Comparison of ENCODE assay signal across 10 cellular contexts in the genomic region with DNA sequence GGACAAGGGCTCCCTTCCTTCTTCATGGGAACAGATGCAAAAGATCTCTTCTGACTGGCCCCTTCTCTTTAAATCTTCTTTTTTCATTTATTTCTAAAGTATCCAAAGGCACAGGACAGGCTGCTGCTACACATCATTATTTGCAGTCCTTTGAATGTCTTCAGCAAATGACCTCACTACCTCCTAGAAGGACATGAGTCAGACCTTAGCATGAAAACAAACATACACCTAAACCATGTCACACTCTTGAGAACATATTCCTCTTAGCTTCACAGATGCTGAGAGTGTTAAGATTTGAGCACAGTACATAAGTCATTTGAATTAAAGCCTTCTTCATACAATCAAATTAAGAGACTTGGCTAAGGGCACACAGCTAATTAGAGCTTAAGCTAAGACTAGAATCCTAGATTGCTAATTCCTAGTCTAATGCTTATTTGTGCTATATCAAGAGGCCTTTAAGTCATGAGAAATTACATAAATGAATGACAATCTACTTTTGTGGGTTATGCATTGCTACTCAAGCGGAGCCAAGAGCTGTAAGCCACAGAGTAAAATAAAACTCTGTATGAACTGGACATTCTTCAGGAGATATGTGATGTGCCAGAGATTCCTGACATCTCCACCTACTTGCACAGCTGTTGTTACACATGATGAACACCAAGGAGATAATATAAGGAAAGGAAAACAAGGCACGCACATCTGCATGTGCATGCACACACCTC.
DNase-seq lines count a peak whose midpoint lies in the region; ATAC-seq, FAIRE-seq and TF ChIP-seq lines count a peak whose summit lies in the region.
"Had no signal": no experiment of that assay in that cellular context is flagged by ENCODE, and none has a peak within 500 bp of the region (broad histone marks: within the 10 kb centered on the region; RNA-seq: fewer than 3 reads in every experiment).

No MANE protein-coding gene starts in this region.

- H3K9me2 ChIP-seq in OCI-LY7 (ENCODE audit: insufficient read depth, low read length) (no peaks in the 10 kb centered on the region), GM23338 (ENCODE audit: insufficient read depth) (no peaks in the 10 kb centered on the region)

- DNase-seq in GM18507 (ENCODE audit: extremely low spot score, insufficient read length, low read depth), result no peak
- peak; percentile 80 for DNase-seq in HCEC 1CT
- DNase-seq in OCI-LY7 (ENCODE audit: low spot score), result peak; percentile 57
- no peak for DNase-seq in naive B cell
- DNase-seq in GM23338 (ENCODE audit: low spot score), result no peak
- DNase-seq in prostate gland (ENCODE audit: low spot score), result no peak
- no peak for DNase-seq in NCI-H2227 (lab: John Stamatoyannopoulos, UW; ENCODE audit: unreplicated experiment)
- no peak for DNase-seq in iPS-NIHi7 (ENCODE audit: extremely low spot score)
- DNase-seq: NCI-H1436 treated with DMSO at 0.1 percent for 48 hours, upper lobe of left lung had no signal

- H3K9me3 Mint-ChIP-seq in naive B cell (peaks cover 0 to 2% (median 0%) of the 10 kb centered on the region in 7 donors), GM23338 (no peaks in the 10 kb centered on the region)

- WGBS in prostate gland, result 94% methylated on average over 2 of the region's 2 CpGs

- no peaks in the 10 kb centered on the region for H4K20me1 ChIP-seq in OCI-LY7 (ENCODE audit: insufficient read depth, low read length)
- H4K20me1 ChIP-seq in GM23338 (replicated peaks; ENCODE audit: insufficient read depth), result no peaks in the 10 kb centered on the region

- no peak for TF ChIP-seq CTCF in OCI-LY7 (conservative IDR thresholded peaks at IDR 0.05; ENCODE audit: low read length)
- no peak for TF ChIP-seq CTCF in GM23338 (conservative IDR thresholded peaks at IDR 0.05; ENCODE audit: low read depth in 2 of 2)
- no peak for TF ChIP-seq CTCF in prostate gland (IDR thresholded peaks at IDR 0.05)

- H3K4me1 Mint-ChIP-seq in naive B cell, result peaks cover 16 to 30% (median 30%) of the 10 kb centered on the region in 3 donors
- no peaks in the 10 kb centered on the region for H3K4me1 Mint-ChIP-seq in GM23338

- H3K9me3 ChIP-seq in OCI-LY7 (ENCODE audit: low read length) (no peaks in the 10 kb centered on the region), prostate gland (no peaks in the 10 kb centered on the region)
- H3K9me3 ChIP-seq: upper lobe of left lung had no signal

- H3K4me1 ChIP-seq in OCI-LY7 (ENCODE audit: insufficient read depth, low read length, poor library complexity, severe bottlenecking) (peaks cover 21% of the 10 kb centered on the region), GM23338 (ENCODE audit: insufficient read depth) (no peaks in the 10 kb centered on the region), prostate gland (replicated peaks) (no peaks in the 10 kb centered on the region)

- peak overlapping the region in 3 of 6 donors; percentile 11 to 36 (median 24) for H3K27ac Mint-ChIP-seq in naive B cell
- no peak overlapping the region for H3K27ac Mint-ChIP-seq in GM23338

- H3K27me3 Mint-ChIP-seq in naive B cell (peaks cover 0 to 6% (median 0%) of the 10 kb centered on the region in 3 donors), GM23338 (ENCODE audit: insufficient read depth, low read depth, poor library complexity) (no peaks in the 10 kb centered on the region)

- H3K4me3 ChIP-seq in OCI-LY7 (ENCODE audit: low read depth, low read length, poor library complexity, severe bottlenecking), result no peak overlapping the region
- no peak overlapping the region for H3K4me3 ChIP-seq in GM23338
- H3K4me3 ChIP-seq in prostate gland, result no peak overlapping the region
- H3K4me3 ChIP-seq: upper lobe of left lung had no signal

- H3K27ac ChIP-seq in OCI-LY7 (ENCODE audit: low read depth, low read length, poor library complexity, severe bottlenecking) (no peak overlapping the region), GM23338 (ENCODE audit: low read depth) (no peak overlapping the region), prostate gland (no peak overlapping the region)
- H3K27ac ChIP-seq: upper lobe of left lung had no signal

- POLR2A ChIA-PET in OCI-LY7 (lab: Charles Lee), result interaction anchor here (0.7 to 1.1 kb wide), 2 partner anchors 29 to 43 kb away, joined by 3 read pairs; no protein-coding TSS in a partner anchor

- CTCF ChIA-PET in OCI-LY7 (lab: Charles Lee; ENCODE audit: unreplicated experiment), result interaction anchor here (0.6 kb wide), 1 partner anchor 22 kb away, joined by 3 read pairs; no protein-coding TSS in a partner anchor

- ATAC-seq in naive B cell (ENCODE audit: low read depth in 2 of 2) (peak; percentile 68 to 69), GM23338 (no peak)

- H3K36me3 ChIP-seq in OCI-LY7 (ENCODE audit: insufficient read depth, low read length) (no peaks in the 10 kb centered on the region), GM23338 (ENCODE audit: insufficient read depth) (no peaks in the 10 kb centered on the region), prostate gland (no peaks in the 10 kb centered on the region)
- H3K36me3 ChIP-seq: upper lobe of left lung had no signal

- H3K79me2 ChIP-seq in OCI-LY7 (ENCODE audit: insufficient read depth, low read depth, low read length) (no peaks in the 10 kb centered on the region), GM23338 (replicated peaks; ENCODE audit: insufficient read depth) (no peaks in the 10 kb centered on the region)

- intact Hi-C loops in OCI-LY7 (cut with micrococcal nuclease; ENCODE audit: unreplicated experiment), result no loop called here
- intact Hi-C loops in prostate gland (cut with DNase I), result no loop called here

- peak overlapping the region; percentile 53 for H3K4me2 ChIP-seq in OCI-LY7 (ENCODE audit: low read length)
- H3K4me2 ChIP-seq in GM23338, result no peak overlapping the region

- H3F3A ChIP-seq in GM23338 (replicated peaks; ENCODE audit: low read depth), result no peaks in the 10 kb centered on the region

- no peak for TF ChIP-seq POLR2A in prostate gland (IDR thresholded peaks at IDR 0.05)

- H3K36me3 Mint-ChIP-seq in naive B cell (no peaks in the 10 kb centered on the region), GM23338 (ENCODE audit: low read depth) (no peaks in the 10 kb centered on the region)

- H3K27me3 ChIP-seq in GM23338 (ENCODE audit: insufficient read depth) (no peaks in the 10 kb centered on the region), prostate gland (replicated peaks; ENCODE audit: insufficient read depth) (no peaks in the 10 kb centered on the region)
- H3K27me3 ChIP-seq: upper lobe of left lung had no signal

- BruUV-seq in OCI-LY7 (replicated peaks; lab: Mats Ljungman, UMichigan), result no TSS peak

- peak; percentile 76 for FAIRE-seq in GM18507 (lab: Jason Lieb, UNC)

- H3K4me3 Mint-ChIP-seq in naive B cell (peak overlapping the region in 7 of 8 donors; percentile 21 to 81 (median 59)), GM23338 (no peak overlapping the region)

- H2AFZ ChIP-seq in OCI-LY7 (ENCODE audit: low read length), result no peak overlapping the region
- H2AFZ ChIP-seq in GM23338, result no peak overlapping the region

TF ChIP-seq in GM23338, 12 proteins besides CTCF, POLR2A, EP300 and RAD21 (continues in another document):
- no peak for TF ChIP-seq ZNF331 (CRISPR knock-in tag; IDR thresholded peaks at IDR 0.05; ENCODE audit: low read depth)

Comparison
In these comparisons a context has a peak if more than half of its experiments do, and no peak if none do; other contexts are left out.
1. DNase-seq: peak in HCEC 1CT (single experiment) and OCI-LY7 (single experiment); none in GM18507 (single experiment), naive B cell (single experiment), GM23338 (single experiment), prostate gland (single experiment), NCI-H2227 (single experiment) and iPS-NIHi7 (single experiment).